26 cellular contexts compared by ENCODE assay signal in the genomic region with DNA sequence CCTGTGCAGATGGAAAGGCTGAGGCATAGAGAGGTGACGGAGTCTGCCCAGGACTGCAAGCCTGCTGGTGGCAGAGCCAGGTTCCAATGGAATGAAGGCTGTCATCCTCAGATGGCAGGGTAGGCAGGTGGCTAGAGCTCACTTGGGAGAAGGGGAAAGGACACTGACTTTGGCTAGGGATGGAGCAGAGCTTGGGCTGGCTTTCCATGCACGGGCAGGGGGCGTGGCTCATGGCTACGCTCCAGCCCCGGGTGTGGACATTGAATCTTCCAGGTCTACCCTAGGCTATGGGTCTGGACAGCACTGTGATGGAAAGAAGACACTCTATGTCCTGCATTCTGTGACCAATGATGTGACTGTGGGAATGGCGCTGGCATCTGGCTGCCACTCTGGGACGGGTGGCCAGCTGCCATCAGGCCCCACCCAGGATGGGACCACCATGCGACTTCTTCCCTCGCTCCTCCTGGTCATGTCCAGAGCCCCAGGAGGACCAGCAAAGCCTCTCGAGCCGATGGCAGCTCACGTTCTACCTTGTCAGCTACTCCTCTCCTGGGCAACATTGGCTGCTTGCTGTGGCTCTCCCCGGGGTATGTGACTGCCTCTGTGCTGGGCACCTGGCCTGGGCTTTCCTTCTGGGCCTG.
"Had no signal": no experiment of that assay in that cellular context is flagged by ENCODE, and none has a peak within 500 bp of the region (broad histone marks: within the 10 kb centered on the region; RNA-seq: fewer than 3 reads in every experiment).

No MANE protein-coding gene starts in this region.

- DNase-seq: activated CD4-positive, alpha-beta memory T cell treated with anti-CD3 and anti-CD28 coated beads for 36 hours; activated CD4-positive, alpha-beta T cell treated with anti-CD3 and anti-CD28 coated beads, Interleukin-2, amount 10 ng/mL, durations not matched to agents 24 days and 14 days; activated CD4-positive, CD25-positive, alpha-beta regulatory T cell treated with anti-CD3 and anti-CD28 coated beads, Interleukin-2, amount 50 U/mL, for 72 hours; activated CD8-positive, alpha-beta memory T cell treated with anti-CD3 and anti-CD28 coated beads, Interleukin-2, amount 50 U/mL, for 4 hours; activated T-cell treated with anti-CD3 and anti-CD28 coated beads, Interleukin-2, amount 50 U/mL, for 1 hour; brain microvascular endothelial cell; caudate nucleus; cortex of kidney; effector memory CD8-positive, alpha-beta T cell; erythroblast; gastrocnemius medialis; glutamatergic neuron; mesenchymal stem cell; stimulated activated CD4-positive, alpha-beta T cell treated with anti-CD3 and anti-CD28 coated beads, Interleukin-2, amount 100 ng/mL, for 48 hours; stimulated activated naive CD4-positive, alpha-beta T cell treated with Interleukin-2 at 50 U/mL for 16 hours; T-helper 17 cell; T1000; transverse colon had no signal

- H3K36me3 Mint-ChIP-seq: activated CD4-positive, alpha-beta memory T cell treated with anti-CD3 and anti-CD28 coated beads for 36 hours; activated naive CD8-positive, alpha-beta T cell had no signal

- H3K27me3 ChIP-seq: brain microvascular endothelial cell, gastrocnemius medialis, ovary, transverse colon had no signal

- H3K4me1 Mint-ChIP-seq: activated CD4-positive, alpha-beta T cell treated with anti-CD3 and anti-CD28 coated beads, Interleukin-2, amount 10 ng/mL, durations not matched to agents 24 days and 14 days; nephron had no signal

- H3K4me1 ChIP-seq: gastrocnemius medialis, psoas muscle, transverse colon had no signal

- H3K27ac ChIP-seq: brain microvascular endothelial cell, gastrocnemius medialis, ovary, psoas muscle, transverse colon had no signal

- H3K9me3 Mint-ChIP-seq: activated CD4-positive, alpha-beta T cell treated with anti-CD3 and anti-CD28 coated beads, Interleukin-2, amount 10 ng/mL, durations not matched to agents 24 days and 14 days; effector memory CD8-positive, alpha-beta T cell had no signal

- ATAC-seq: effector memory CD8-positive, alpha-beta T cell; gastrocnemius medialis; mucosa of descending colon; psoas muscle; T-helper 17 cell had no signal

- FAIRE-seq: astrocyte, islet of Langerhans, urothelium cell line had no signal

- H3K36me3 ChIP-seq: brain microvascular endothelial cell, gastrocnemius medialis, ovary, transverse colon had no signal

- H3K4me3 Mint-ChIP-seq: activated CD4-positive, alpha-beta memory T cell treated with anti-CD3 and anti-CD28 coated beads for 36 hours; activated CD4-positive, alpha-beta T cell treated with anti-CD3 and anti-CD28 coated beads, Interleukin-2, amount 10 ng/mL, durations not matched to agents 24 days and 14 days; activated naive CD8-positive, alpha-beta T cell; effector memory CD8-positive, alpha-beta T cell; nephron; T-helper 17 cell had no signal

- H3K4me3 ChIP-seq: gastrocnemius medialis, mucosa of descending colon, ovary, psoas muscle, transverse colon had no signal

- H3K9me3 ChIP-seq: gastrocnemius medialis, mucosa of descending colon, ovary, transverse colon had no signal

- H3K27ac Mint-ChIP-seq: activated CD4-positive, alpha-beta memory T cell treated with anti-CD3 and anti-CD28 coated beads for 36 hours; activated CD4-positive, alpha-beta T cell treated with anti-CD3 and anti-CD28 coated beads, Interleukin-2, amount 10 ng/mL, durations not matched to agents 24 days and 14 days; activated naive CD8-positive, alpha-beta T cell; nephron; T-helper 17 cell had no signal
